Comparison of ENCODE assay signal across 3 cellular contexts in genomic region chr2:177398290-177398683, GRCh38.
TF ChIP-seq lines count a peak whose summit lies in the region.

No MANE protein-coding gene starts in this region.

TF ChIP-seq in SK-N-SH, 30 proteins besides CTCF, POLR2A, EP300 and RAD21:
- no peak for TF ChIP-seq POLR2AphosphoS5 (IDR thresholded peaks at IDR 0.05; ENCODE audit: low read depth, low read length)

TF ChIP-seq in SK-N-SH treated with all-trans-retinoic acid at 6 μM for 48 hours, 23 proteins besides CTCF, POLR2A, EP300 and RAD21:
- TF ChIP-seq PPARA (CRISPR knock-in tag; IDR thresholded peaks at IDR 0.05; ENCODE audit: borderline replicate concordance) = no peak
- TF ChIP-seq CREB5 (CRISPR knock-in tag; IDR thresholded peaks at IDR 0.05; ENCODE audit: low read depth) = no peak
- no peak for TF ChIP-seq TSHZ2 (CRISPR knock-in tag; IDR thresholded peaks at IDR 0.05)
- TF ChIP-seq SNAI2 (CRISPR knock-in tag; IDR thresholded peaks at IDR 0.05) = no peak
- TF ChIP-seq ZNF70 (CRISPR knock-in tag; IDR thresholded peaks at IDR 0.05) = no peak
- no peak for TF ChIP-seq ESRRG (CRISPR knock-in tag; IDR thresholded peaks at IDR 0.05)
- TF ChIP-seq RARB (CRISPR knock-in tag; IDR thresholded peaks at IDR 0.05) = no peak
- TF ChIP-seq PATZ1 (CRISPR knock-in tag; IDR thresholded peaks at IDR 0.05; ENCODE audit: borderline replicate concordance) = no peak
- TF ChIP-seq OSR1 (CRISPR knock-in tag; IDR thresholded peaks at IDR 0.05) = no peak
- no peak for TF ChIP-seq ZFP30 (CRISPR knock-in tag; IDR thresholded peaks at IDR 0.05)
- no peak for TF ChIP-seq BACH2 (CRISPR knock-in tag; IDR thresholded peaks at IDR 0.05; ENCODE audit: borderline replicate concordance)
- TF ChIP-seq GLIS3 (CRISPR knock-in tag; IDR thresholded peaks at IDR 0.05) = no peak
- TF ChIP-seq POU6F1 (CRISPR knock-in tag; IDR thresholded peaks at IDR 0.05; ENCODE audit: borderline replicate concordance, low read depth) = no peak
- TF ChIP-seq CSDC2 (CRISPR knock-in tag; IDR thresholded peaks at IDR 0.05) = no peak
- TF ChIP-seq ZC3H10 (CRISPR knock-in tag; IDR thresholded peaks at IDR 0.05) = no peak
- no peak for TF ChIP-seq ISL1 (CRISPR knock-in tag; IDR thresholded peaks at IDR 0.05)
- TF ChIP-seq ZNF8 (CRISPR knock-in tag; IDR thresholded peaks at IDR 0.05) = no peak
- TF ChIP-seq CSRNP3 (CRISPR knock-in tag; IDR thresholded peaks at IDR 0.05) = no peak
- no peak for TF ChIP-seq TOX (CRISPR knock-in tag; IDR thresholded peaks at IDR 0.05; ENCODE audit: borderline replicate concordance)
- no peak for TF ChIP-seq TCF4 (CRISPR knock-in tag; IDR thresholded peaks at IDR 0.05; ENCODE audit: borderline replicate concordance)
TF ChIP-seq in SK-N-SH treated with all-trans-retinoic acid at 6 μM for 48 hours: peak in this region for 0.

TF ChIP-seq in HepG2, 621 proteins besides CTCF, POLR2A, EP300 and RAD21 (continues in another document):
- TF ChIP-seq AKAP8 (CRISPR knock-in tag; IDR thresholded peaks at IDR 0.05) (no peak), ZNF251 (CRISPR knock-in tag; IDR thresholded peaks at IDR 0.05) (no peak), PCBP1 (IDR thresholded peaks at IDR 0.05; ENCODE audit: borderline replicate concordance, low read depth, low read length) (no peak), ZKSCAN8 (CRISPR knock-in tag; IDR thresholded peaks at IDR 0.05; ENCODE audit: borderline replicate concordance) (no peak), ZBTB46 (CRISPR knock-in tag; IDR thresholded peaks at IDR 0.05; ENCODE audit: borderline replicate concordance) (no peak), ELF1 (CRISPR knock-in tag; IDR thresholded peaks at IDR 0.05) (no peak), HMGXB4 (CRISPR knock-in tag; IDR thresholded peaks at IDR 0.05; ENCODE audit: borderline replicate concordance in 1 of 2, low read depth in 1 of 2) (peak in 1 of 2 experiments; percentile 31; a peak in 1 of 4 replicates), ZNF891 (CRISPR knock-in tag; IDR thresholded peaks at IDR 0.05) (no peak), NCOR1 (IDR thresholded peaks at IDR 0.05; ENCODE audit: borderline replicate concordance, low read length) (0 out of 2 replicates have a peak, but pooled peaks have one; percentile 23), CHCHD3 (CRISPR knock-in tag; IDR thresholded peaks at IDR 0.05) (no peak), ZEB1 (IDR thresholded peaks at IDR 0.05; ENCODE audit: insufficient replicate concordance, low read depth) (peak; percentile 0), ZBTB42 (CRISPR knock-in tag; IDR thresholded peaks at IDR 0.05) (no peak), HNF1B (CRISPR knock-in tag; IDR thresholded peaks at IDR 0.05) (no peak), GMEB2 (CRISPR knock-in tag; IDR thresholded peaks at IDR 0.05; ENCODE audit: low read depth) (no peak; the same call in 1 of the 2 replicates), ZBTB3 (CRISPR knock-in tag; IDR thresholded peaks at IDR 0.05; ENCODE audit: borderline replicate concordance, low read depth) (no peak), PHF21A (CRISPR knock-in tag; IDR thresholded peaks at IDR 0.05) (no peak; the same call in 1 of the 2 replicates), HOMEZ (CRISPR knock-in tag; IDR thresholded peaks at IDR 0.05; ENCODE audit: low read depth) (no peak), ZNF670 (CRISPR knock-in tag; IDR thresholded peaks at IDR 0.05; ENCODE audit: borderline replicate concordance) (no peak), PAXIP1 (CRISPR knock-in tag; conservative IDR thresholded peaks at IDR 0.05) (peak; percentile 27; the same call in 1 of the 2 replicates), CENPBD1 (CRISPR knock-in tag; IDR thresholded peaks at IDR 0.05; ENCODE audit: borderline replicate concordance, low read depth) (no peak), ARID3A (IDR thresholded peaks at IDR 0.05; ENCODE audit: low read depth, low read length) (0 out of 2 replicates have a peak, but pooled peaks have one; percentile 35), MIER2 (CRISPR knock-in tag; IDR thresholded peaks at IDR 0.05) (no peak), ZSCAN22 (CRISPR knock-in tag; IDR thresholded peaks at IDR 0.05) (no peak), NFIC (IDR thresholded peaks at IDR 0.05; ENCODE audit: low read length) (peak; percentile 39; the same call in 1 of the 2 replicates), SMYD3 (CRISPR knock-in tag; IDR thresholded peaks at IDR 0.05) (0 out of 2 replicates have a peak, but pooled peaks have one; percentile 13), MEF2D (CRISPR knock-in tag; IDR thresholded peaks at IDR 0.05) (no peak; the same call in 1 of the 2 replicates), ARID2 (CRISPR knock-in tag; IDR thresholded peaks at IDR 0.05; ENCODE audit: borderline replicate concordance) (0 out of 2 replicates have a peak, but pooled peaks have one; percentile 31), ZBTB2 (CRISPR knock-in tag; IDR thresholded peaks at IDR 0.05; ENCODE audit: low read depth) (no peak), SAP130 (CRISPR knock-in tag; IDR thresholded peaks at IDR 0.05; ENCODE audit: low read depth) (no peak), ASH2L (IDR thresholded peaks at IDR 0.05; ENCODE audit: insufficient read length, low read depth, low read length) (peak; percentile 23), ZBTB14 (CRISPR knock-in tag; IDR thresholded peaks at IDR 0.05) (no peak), SP4 (CRISPR knock-in tag; IDR thresholded peaks at IDR 0.05) (no peak), MBD4 (IDR thresholded peaks at IDR 0.05; ENCODE audit: borderline replicate concordance, low read length) (0 out of 2 replicates have a peak, but pooled peaks have one; percentile 38), ZNF501 (CRISPR knock-in tag; IDR thresholded peaks at IDR 0.05) (no peak)
